Comparison of ENCODE assay signal across 21 cellular contexts in genomic region chr7:43039346-43039745, GRCh38.
DNase-seq lines count a peak whose midpoint lies in the region; TF ChIP-seq lines count a peak whose summit lies in the region.
"Had no signal": no experiment of that assay in that cellular context is flagged by ENCODE, and none has a peak within 500 bp of the region (broad histone marks: within the 10 kb centered on the region; RNA-seq: fewer than 3 reads in every experiment).

No MANE protein-coding gene starts in this region.

- no peak overlapping the region for H3K27ac ChIP-seq in tibial nerve
- H3K27ac ChIP-seq: adrenal gland, cardiac muscle cell, lower lobe of right lung, neutrophil had no signal

- H3K27me3 ChIP-seq in NT2/D1 (ENCODE audit: insufficient read depth, insufficient read length) (no peaks in the 10 kb centered on the region), tibial nerve (no peaks in the 10 kb centered on the region)
- H3K27me3 ChIP-seq: adrenal gland, BE2C, cardiac muscle cell, neutrophil had no signal

- H3K4me1 ChIP-seq in NT2/D1 (ENCODE audit: insufficient read depth, insufficient read length): no peaks in the 10 kb centered on the region
- no peaks in the 10 kb centered on the region for H3K4me1 ChIP-seq in tibial nerve
- H3K4me1 ChIP-seq: adrenal gland, BE2C, lower lobe of right lung had no signal

- 44 to 54% methylated on average over 3 of the region's 3 CpGs for WGBS in tibial nerve, 2 donors

- no peak overlapping the region for H3K9ac ChIP-seq in NT2/D1 (ENCODE audit: insufficient read length, low read depth)

- DNase-seq in GM04503 (ENCODE audit: low read depth) (peak; percentile 42), NT2/D1 (ENCODE audit: low read depth, low spot score) (peak; percentile 56), fibroblast of mammary gland (ENCODE audit: low read depth) (peak; percentile 11), smooth muscle cell of the brain vasculature (ENCODE audit: low read depth, low spot score) (peak; percentile 24), SKM-1 (lab: John Stamatoyannopoulos, UW; ENCODE audit: unreplicated experiment) (no peak), tibial nerve (ENCODE audit: low spot score in 2 of 2) (no peak)
- DNase-seq in stimulated activated CD4-positive, alpha-beta T cell treated with anti-CD3 and anti-CD28 coated beads, Interleukin-4, amount 100 ng/mL, for 4 hours: no peak
- DNase-seq: activated B cell treated with CpG ODN at 0.5 μM for 24 hours; activated CD4-positive, alpha-beta memory T cell treated with anti-CD3 and anti-CD28 coated beads for 36 hours; activated gamma-delta T cell; adrenal gland; BE2C; Calu3; hippocampal formation; lower lobe of right lung; NCI-H146; NCI-H2171; NCI-H526 treated with DMSO at 0.1 percent for 48 hours; T1000 had no signal

- H3K9me3 ChIP-seq in NT2/D1 (ENCODE audit: insufficient read depth, low read length) (peaks cover 26% of the 10 kb centered on the region), tibial nerve (no peaks in the 10 kb centered on the region)
- H3K9me3 ChIP-seq: adrenal gland, BE2C, lower lobe of right lung, neutrophil had no signal

- no peak for TF ChIP-seq CTCF in fibroblast of mammary gland (conservative IDR thresholded peaks at IDR 0.05; ENCODE audit: control insufficient read depth, insufficient read depth, low read depth, low read length)
- no peak for TF ChIP-seq CTCF in tibial nerve (IDR thresholded peaks at IDR 0.05)

- H3K36me3 ChIP-seq in NT2/D1 (ENCODE audit: insufficient read depth, insufficient read length, low read length) (peaks cover 4% of the 10 kb centered on the region), tibial nerve (no peaks in the 10 kb centered on the region)
- H3K36me3 ChIP-seq: adrenal gland, BE2C, cardiac muscle cell, lower lobe of right lung, neutrophil had no signal

- TF ChIP-seq POLR2A in tibial nerve (IDR thresholded peaks at IDR 0.05): no peak

- TF ChIP-seq EP300 in tibial nerve (IDR thresholded peaks at IDR 0.05): no peak

- H3K4me3 ChIP-seq in NT2/D1 (ENCODE audit: insufficient read length, low read depth) (no peak overlapping the region), fibroblast of mammary gland (ENCODE audit: control insufficient read depth, low read depth, low read length) (no peak overlapping the region), tibial nerve (no peak overlapping the region)
- H3K4me3 ChIP-seq: adrenal gland, cardiac muscle cell, lower lobe of right lung had no signal

Comparison
In these comparisons a context has a peak if more than half of its experiments do, and no peak if none do; other contexts are left out.
1. DNase-seq: peak in GM04503 (single experiment), NT2/D1 (single experiment), fibroblast of mammary gland (single experiment) and smooth muscle cell of the brain vasculature (single experiment); none in stimulated activated CD4-positive, alpha-beta T cell treated with anti-CD3 and anti-CD28 coated beads, Interleukin-4, amount 100 ng/mL, for 4 hours (0 of 2), SKM-1 (single experiment) and tibial nerve (0 of 2).